8 cellular contexts compared by ENCODE assay signal in genomic region chr12:27711957-27712356, GRCh38. TPM values are rescaled to one million over a fixed set of nuclear protein-coding genes. Genes with fewer than 3 reads are reported as not detected.
A peak's percentile ranks its signal among the peaks of the same experiment; 100 is the strongest.
DNase-seq lines count a peak whose midpoint lies in the region; ATAC-seq and TF ChIP-seq lines count a peak whose summit lies in the region.

No MANE protein-coding gene starts in this region.

- H2BK120ac ChIP-seq in IMR-90 (ENCODE audit: low read depth, low read length), result no peak overlapping the region

- intact Hi-C loops in IMR-90 (cut with micrococcal nuclease) (no loop called here), sigmoid colon (cut with DNase I) (no loop called here)

- no peak overlapping the region for H2BK5ac ChIP-seq in IMR-90 (ENCODE audit: low read depth, low read length, poor library complexity, severe bottlenecking)

- H3K4me3 ChIP-seq in BLaER1 treated with 17β-estradiol and CSF1 and Interleukin-3, amounts not matched to agents 10 nM and 100 nM, result peak overlapping the region; percentile 77 to 100 (median 90)
- H3K4me3 ChIP-seq in IMR-90 (ENCODE audit: insufficient read depth, low read depth, low read length), result no peak overlapping the region
- H3K4me3 ChIP-seq in adipocyte (ENCODE audit: low read length), result peak overlapping the region; percentile 99
- H3K4me3 ChIP-seq in mucosa of stomach (ENCODE audit: low read length), result no peak overlapping the region
- peak overlapping the region in 2 of 4 donors; percentile 88 to 96 for H3K4me3 ChIP-seq in sigmoid colon

- peak overlapping the region in 9 of 11 experiments; percentile 84 to 97 (median 94); a peak in 13 of 22 replicates for H3K9ac ChIP-seq in BLaER1 treated with 17β-estradiol and CSF1 and Interleukin-3, amounts not matched to agents 10 nM and 100 nM
- H3K9ac ChIP-seq in IMR-90 (ENCODE audit: low read depth, low read length) (no peak overlapping the region), adipocyte (ENCODE audit: low read length) (no peak overlapping the region), mucosa of stomach (ENCODE audit: low read length) (peak overlapping the region; percentile 86)

- peak overlapping the region; percentile 78 to 99 (median 84) for H3K4me2 ChIP-seq in BLaER1 treated with 17β-estradiol and CSF1 and Interleukin-3, amounts not matched to agents 10 nM and 100 nM
- peak overlapping the region; percentile 69 for H3K4me2 ChIP-seq in IMR-90 (ENCODE audit: low read depth, low read length)

- peaks cover 36 to 49% (median 45%) of the 10 kb centered on the region in 11 experiments for H3K36me3 ChIP-seq in BLaER1 treated with 17β-estradiol and CSF1 and Interleukin-3, amounts not matched to agents 10 nM and 100 nM
- peaks cover 4% of the 10 kb centered on the region for H3K36me3 ChIP-seq in IMR-90 (ENCODE audit: control insufficient read depth, insufficient read depth, low read length)
- peaks cover 20% of the 10 kb centered on the region for H3K36me3 ChIP-seq in adipocyte (ENCODE audit: control insufficient read depth, insufficient read depth, low read length, severe bottlenecking)
- no peaks in the 10 kb centered on the region for H3K36me3 ChIP-seq in mucosa of stomach (ENCODE audit: control insufficient read depth, insufficient read depth, low read length)
- H3K36me3 ChIP-seq in sigmoid colon, result peaks cover 0 to 19% (median 0%) of the 10 kb centered on the region in 4 donors

- no peak for TF ChIP-seq EP300 in sigmoid colon (IDR thresholded peaks at IDR 0.05)

- 78% methylated on average over 1 of the region's 3 CpGs; no CpG with 5 or more reads in 1 of the 2 experiments for WGBS in IMR-90 (ENCODE audit: extremely low coverage in 2 of 2, insufficient read length in 1 of 2), 2 experiments
- WGBS in sigmoid colon, 2 donors, result 78 to 88% methylated on average over 3 of the region's 3 CpGs

- H3K79me1 ChIP-seq in IMR-90 (ENCODE audit: low read depth in 1 of 2, low read length in 2 of 2), result peaks cover 15 to 49% of the 10 kb centered on the region in 2 experiments

- no peak for TF ChIP-seq POLR2A in IMR-90 (IDR thresholded peaks at IDR 0.05; ENCODE audit: low read depth, low read length)
- TF ChIP-seq POLR2A in sigmoid colon (IDR thresholded peaks at IDR 0.05), result no peak

- H3K27me3 ChIP-seq in BLaER1 treated with 17β-estradiol and CSF1 and Interleukin-3, amounts not matched to agents 10 nM and 100 nM, result no peaks in the 10 kb centered on the region
- H3K27me3 ChIP-seq in IMR-90 (ENCODE audit: control insufficient read depth, insufficient read depth, low read length) (no peaks in the 10 kb centered on the region), adipocyte (replicated peaks; ENCODE audit: control insufficient read depth, insufficient read depth, low read length) (no peaks in the 10 kb centered on the region), mucosa of stomach (ENCODE audit: control insufficient read depth, insufficient read depth, low read length) (no peaks in the 10 kb centered on the region), sigmoid colon (no peaks in the 10 kb centered on the region)

- 0 out of 4 replicates have a peak overlapping the region, but pooled peaks of 1 of the 2 experiments have one; percentile 10 for H4K8ac ChIP-seq in IMR-90 (ENCODE audit: low read depth in 2 of 2, low read length in 2 of 2)

- in situ Hi-C loops in IMR-90 (cut with MboI; ENCODE audit: low sequenced_read_pairs), result no loop called here

- POLR2A ChIA-PET in IMR-90 (lab: Charles Lee; ENCODE audit: unreplicated experiment), result no interaction called here

- H2BK15ac ChIP-seq in IMR-90 (ENCODE audit: low read depth, low read length), result no peak overlapping the region

- no peak overlapping the region for H2AK5ac ChIP-seq in IMR-90 (ENCODE audit: low read depth, low read length)

- H3K14ac ChIP-seq in IMR-90 (replicated peaks; ENCODE audit: low read depth, low read length), result no peak overlapping the region

- H4K5ac ChIP-seq in IMR-90 (ENCODE audit: low read depth, low read length), result no peak overlapping the region

- H3K23ac ChIP-seq in IMR-90 (ENCODE audit: low read depth, low read length), result peak overlapping the region; percentile 52; the same call in 1 of the 2 replicates

- H3K9me3 ChIP-seq in BLaER1 treated with 17β-estradiol and CSF1 and Interleukin-3, amounts not matched to agents 10 nM and 100 nM (replicated peaks in 1 of 11), result no peaks in the 10 kb centered on the region
- no peaks in the 10 kb centered on the region for H3K9me3 ChIP-seq in IMR-90 (ENCODE audit: control insufficient read depth, insufficient read depth, low read length)
- H3K9me3 ChIP-seq in adipocyte (ENCODE audit: control insufficient read depth, low read length), result no peaks in the 10 kb centered on the region
- H3K9me3 ChIP-seq in mucosa of stomach (ENCODE audit: control insufficient read depth, low read length), result no peaks in the 10 kb centered on the region
- no peaks in the 10 kb centered on the region for H3K9me3 ChIP-seq in sigmoid colon

- H4K91ac ChIP-seq in IMR-90 (ENCODE audit: insufficient read depth, low read depth, low read length), result no peak overlapping the region

- no peak overlapping the region for H2BK20ac ChIP-seq in IMR-90 (ENCODE audit: low read depth, low read length)

- no peak overlapping the region for H2AFZ ChIP-seq in IMR-90 (replicated peaks; ENCODE audit: low read length, poor library complexity)

- no peak for TF ChIP-seq RAD21 in IMR-90 (IDR thresholded peaks at IDR 0.05; ENCODE audit: low read length)

- H3K4ac ChIP-seq in IMR-90 (ENCODE audit: low read depth, low read length), result no peak overlapping the region

- dilution Hi-C loops in IMR-90 (cut with HindIII; ENCODE audit: low sequenced_read_pairs, unreplicated experiment), result no loop called here

- H3K27ac ChIP-seq in BLaER1 treated with 17β-estradiol and CSF1 and Interleukin-3, amounts not matched to agents 10 nM and 100 nM, result peak overlapping the region in 1 of 11 experiments; percentile 83; a peak in 2 of 22 replicates
- H3K27ac ChIP-seq in IMR-90 (ENCODE audit: insufficient read depth, low read length), result no peak overlapping the region
- H3K27ac ChIP-seq in sigmoid colon, result no peak overlapping the region

- no peak overlapping the region for H2AK9ac ChIP-seq in IMR-90 (replicated peaks; ENCODE audit: low read depth, low read length, poor library complexity)

- H3K4me1 ChIP-seq in BLaER1 treated with 17β-estradiol and CSF1 and Interleukin-3, amounts not matched to agents 10 nM and 100 nM, result peaks cover 12 to 26% (median 19%) of the 10 kb centered on the region in 10 experiments
- H3K4me1 ChIP-seq in IMR-90 (ENCODE audit: control insufficient read depth, insufficient read depth, low read length) (peaks cover 2% of the 10 kb centered on the region; the same call in 1 of the 2 replicates), adipocyte (ENCODE audit: control insufficient read depth, insufficient read depth, low read length) (peaks cover 12% of the 10 kb centered on the region), mucosa of stomach (ENCODE audit: control insufficient read depth, insufficient read depth, low read length) (peaks cover 26% of the 10 kb centered on the region), sigmoid colon (peaks cover 0 to 30% (median 21%) of the 10 kb centered on the region in 4 donors)

- TF ChIP-seq CTCF in IMR-90 (conservative IDR thresholded peaks at IDR 0.05; ENCODE audit: low read depth, low read length), result no peak
- no peak for TF ChIP-seq CTCF in sigmoid colon (IDR thresholded peaks at IDR 0.05)

- H3K18ac ChIP-seq in IMR-90 (ENCODE audit: low read depth, low read length), result no peak overlapping the region

- H4K20me1 ChIP-seq in BLaER1 treated with 17β-estradiol and CSF1 and Interleukin-3, amounts not matched to agents 10 nM and 100 nM, result peaks cover 0 to 61% (median 48%) of the 10 kb centered on the region in 11 experiments; a peak in 15 of 22 replicates
- peaks cover 12% of the 10 kb centered on the region; the same call in 1 of the 2 replicates for H4K20me1 ChIP-seq in IMR-90 (ENCODE audit: insufficient read depth, low read length)

- ATAC-seq in IMR-90 (ENCODE audit: low read depth) (no peak), GM18858 (IDR thresholded peaks at IDR 0.05; ENCODE audit: unreplicated experiment) (no peak)

- H3K56ac ChIP-seq in IMR-90 (ENCODE audit: extremely low read depth, insufficient read depth, low read length), result no peak overlapping the region

- peaks cover 9% of the 10 kb centered on the region; the same call in 1 of the 2 replicates for H3K9me1 ChIP-seq in IMR-90 (ENCODE audit: insufficient read depth, low read length)

- CTCF ChIA-PET in IMR-90 (lab: Yijun Ruan, JAX), result no interaction called here

- BruUV-seq in IMR-90 (replicated peaks; lab: Mats Ljungman, UMichigan), result no TSS peak

- DNase-seq in IMR-90, result no peak
- DNase-seq in adipocyte (ENCODE audit: low read depth), result no peak
- DNase-seq in T1000 (lab: John Stamatoyannopoulos, UW), result no peak
- DNase-seq in activated effector memory CD4-positive, alpha-beta T cell treated with anti-CD3 and anti-CD28 coated beads, Interleukin-2, amount 50 U/mL, for 16 hours, result no peak
- DNase-seq in sigmoid colon, result no peak

TF ChIP-seq in IMR-90, 13 proteins besides CTCF, POLR2A, EP300 and RAD21 (continues in another document):
- no peak for TF ChIP-seq RFX5 (IDR thresholded peaks at IDR 0.05; ENCODE audit: low read depth, low read length)
- no peak for TF ChIP-seq CEBPB (IDR thresholded peaks at IDR 0.05; ENCODE audit: low read depth, low read length)
- no peak for TF ChIP-seq SMC3 (IDR thresholded peaks at IDR 0.05; ENCODE audit: low read depth, low read length)
- no peak for TF ChIP-seq NFE2L2 (IDR thresholded peaks at IDR 0.05; ENCODE audit: low read depth, low read length)
- no peak for TF ChIP-seq MAZ (IDR thresholded peaks at IDR 0.05; ENCODE audit: borderline replicate concordance, low read depth, low read length)
- TF ChIP-seq BHLHE40 (IDR thresholded peaks at IDR 0.05; ENCODE audit: low read depth, low read length), result no peak

RNA-seq across cellular contexts. Expression of gene MRPS35, which starts 1.3 kb away (rescaled TPM):
- total RNA-seq in IMR-90 (2012; rRNA removed) (27.4 and 46.9 TPM in 2 replicates), sigmoid colon (10 to 100 TPM; 34.3 to 53.5 (median 46.9) TPM)
- polyA plus RNA-seq in IMR-90 (2012; rRNA removed) (35.6 and 40.1 TPM in 2 replicates), sigmoid colon (10 to 100 TPM; 62.5 to 98.3 (median 64.9) TPM)
- polyA plus RNA-seq in IMR-90 (2012; cell fraction: cytosol; rRNA removed), result 8.1 and 11.7 TPM in 2 replicates
- 2.8 and 12.5 TPM in 2 replicates for polyA plus RNA-seq in IMR-90 (2012; cell fraction: nucleus; rRNA removed; ENCODE audit: low replicate concordance)

RNA-seq across cellular contexts. Expression of gene REP15, which starts 15.7 kb away (rescaled TPM):
- total RNA-seq in IMR-90 (2012; rRNA removed) (2.2 and 2.5 TPM in 2 replicates), sigmoid colon (1 to 10 TPM in 2 of 4 donors, under 1 TPM in 2; 0.54 to 1.7 (median 0.95) TPM)
- polyA plus RNA-seq in IMR-90 (2012; rRNA removed) (0.48 and 0.75 TPM in 2 replicates), sigmoid colon (100 to 1,000 TPM in 2 of 3 donors, 10 to 100 TPM in 1; 33.4 to 251 (median 187) TPM)
- polyA plus RNA-seq in IMR-90 (2012; cell fraction: cytosol; rRNA removed), result 0.13 and 0.17 TPM in 2 replicates
- polyA plus RNA-seq in IMR-90 (2012; cell fraction: nucleus; rRNA removed; ENCODE audit: low replicate concordance), result 0.21 and 1.1 TPM in 2 replicates

Comparison
In these comparisons a context has a peak if more than half of its experiments do, and no peak if none do; other contexts are left out.
1. H3K4me3 ChIP-seq: peak in BLaER1 treated with 17β-estradiol and CSF1 and Interleukin-3, amounts not matched to agents 10 nM and 100 nM (10 of 10) and adipocyte (single experiment); none in IMR-90 (single experiment) and mucosa of stomach (single experiment).
2. H3K9ac ChIP-seq: peak in BLaER1 treated with 17β-estradiol and CSF1 and Interleukin-3, amounts not matched to agents 10 nM and 100 nM (9 of 11) and mucosa of stomach (single experiment); none in IMR-90 (single experiment) and adipocyte (single experiment).